In the genomic region with DNA sequence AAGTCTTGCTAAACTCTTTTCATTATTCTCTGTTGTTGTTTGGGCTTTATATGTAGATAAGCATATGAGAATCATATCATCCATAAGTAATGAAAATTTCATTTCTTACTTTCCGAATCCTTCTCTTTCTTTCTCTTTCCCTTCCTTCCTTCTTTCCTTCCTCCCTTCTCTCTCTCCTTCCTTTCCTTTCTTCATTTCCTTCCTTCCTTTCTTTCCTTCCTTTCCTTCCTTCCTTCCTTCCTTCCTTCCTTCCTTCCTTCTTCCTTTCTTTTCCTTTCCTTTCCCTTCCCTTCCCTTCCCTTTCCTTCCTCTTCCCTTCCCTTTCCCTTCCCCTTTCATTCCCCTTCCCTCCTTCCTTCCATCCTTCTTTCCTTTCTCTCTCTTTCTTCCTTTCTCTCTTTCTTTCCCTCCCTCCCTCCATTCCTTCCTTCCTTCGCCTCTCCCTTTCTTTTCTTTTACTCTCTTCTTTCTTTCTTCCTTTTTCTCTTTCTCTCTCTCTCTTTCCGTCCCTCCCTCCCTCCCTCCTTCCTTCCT, we compare ENCODE assay signal across 33 cellular contexts.
"Had no signal": no experiment of that assay in that cellular context is flagged by ENCODE, and none has a peak within 500 bp of the region (broad histone marks: within the 10 kb centered on the region; RNA-seq: fewer than 3 reads in every experiment).

No MANE protein-coding gene starts in this region.

- H3K4me1 ChIP-seq: parathyroid adenoma, psoas muscle, spleen, suprapubic skin, testis, tibial artery, transverse colon, upper lobe of right lung, uterus had no signal

- H3K27ac ChIP-seq: neutrophil, ovary, parathyroid adenoma, psoas muscle, skin epidermis, spleen, suprapubic skin, testis, tibial artery, transverse colon, upper lobe of right lung, uterus had no signal

- DNase-seq: naive thymus-derived CD8-positive, alpha-beta T cell; nephron progenitor cell; nucleus accumbens; ovary; posterior cingulate gyrus; psoas muscle; right cardiac atrium; spleen; stimulated activated CD4-positive, alpha-beta T cell treated with anti-CD3 and anti-CD28 coated beads, Interleukin-12 subunit alpha, Interleukin-12 subunit beta, amount 100 ng/mL, for 4 hours; stimulated activated CD4-positive, alpha-beta T cell treated with anti-CD3 and anti-CD28 coated beads, Interleukin-1b, Interleukin-23, amount 100 ng/mL, for 48 hours; stimulated activated CD4-positive, alpha-beta T cell treated with anti-CD3 and anti-CD28 coated beads, Interleukin-4, amount 100 ng/mL, for 1 hour; stimulated activated CD4-positive, alpha-beta T cell treated with anti-CD3 and anti-CD28 coated beads, Interleukin-4, amount 100 ng/mL, for 4 hours; stimulated activated CD8-positive, alpha-beta memory T cell treated with anti-CD3 and anti-CD28 coated beads, Interleukin-4, amount 100 ng/mL, for 48 hours; stimulated activated naive CD4-positive, alpha-beta T cell; stimulated activated naive CD8-positive, alpha-beta T cell treated with anti-CD3 and anti-CD28 coated beads, Interleukin-15, amount 100 ng/mL, for 72 hours; stimulated activated naive CD8-positive, alpha-beta T cell treated with anti-CD3 and anti-CD28 coated beads, Interleukin-15, Interleukin-2, amounts not matched to agents 100 U/mL and 50 U/mL, for 24 hours; substantia nigra; testis; tibial artery; transverse colon; upper lobe of right lung; uterus had no signal

- ATAC-seq: naive thymus-derived CD8-positive, alpha-beta T cell; natural killer cell treated with Interleukin-12 subunit alpha and Interleukin-12 subunit beta and Interleukin-15 and Interleukin-18, amount 100 ng/mL, for 72 hours; psoas muscle; right cardiac atrium; sciatic nerve; stimulated activated memory B cell treated with anti-CD40 and anti-IgM and Interleukin-4, amounts not matched to agents 10 μg/mL and 1 μg/mL and 100 μg/mL, for 72 hours; stimulated activated naive CD8-positive, alpha-beta T cell treated with anti-CD3 and anti-CD28 coated beads, Interleukin-15, amount 100 ng/mL, for 72 hours; stimulated activated naive CD8-positive, alpha-beta T cell treated with anti-CD3 and anti-CD28 coated beads, Interleukin-15, Interleukin-2, amounts not matched to agents 100 U/mL and 50 U/mL, for 24 hours; upper lobe of right lung had no signal

- H3K27ac Mint-ChIP-seq: naive thymus-derived CD8-positive, alpha-beta T cell; natural killer cell treated with Interleukin-12 subunit alpha and Interleukin-12 subunit beta and Interleukin-15 and Interleukin-18, amount 100 ng/mL, for 72 hours; nephron progenitor cell; progenitor cell of endocrine pancreas; stimulated activated memory B cell treated with anti-CD40 and anti-IgM and Interleukin-4, amounts not matched to agents 10 μg/mL and 1 μg/mL and 100 μg/mL, for 72 hours; stimulated activated naive CD8-positive, alpha-beta T cell treated with anti-CD3 and anti-CD28 coated beads, Interleukin-15, amount 100 ng/mL, for 72 hours; type B pancreatic cell had no signal

- H2AFZ ChIP-seq: parathyroid adenoma had no signal

- H3K36me3 ChIP-seq: neutrophil, ovary, spleen, suprapubic skin, tibial artery, transverse colon, upper lobe of right lung, uterus had no signal

- H3K9me3 Mint-ChIP-seq: type B pancreatic cell had no signal

- H3K4me1 Mint-ChIP-seq: naive thymus-derived CD8-positive, alpha-beta T cell; nephron progenitor cell; neural crest cell; stimulated activated memory B cell treated with anti-CD40 and anti-IgM and Interleukin-4, amounts not matched to agents 10 μg/mL and 1 μg/mL and 100 μg/mL, for 72 hours; stimulated activated naive CD8-positive, alpha-beta T cell treated with anti-CD3 and anti-CD28 coated beads, Interleukin-15, amount 100 ng/mL, for 72 hours had no signal

- H3K4me2 ChIP-seq: smooth muscle cell had no signal

- H3K27me3 ChIP-seq: neutrophil, ovary, suprapubic skin, testis, tibial artery, transverse colon, upper lobe of right lung, uterus had no signal

- H3K79me2 ChIP-seq: parathyroid adenoma had no signal

- H3K9ac ChIP-seq: parathyroid adenoma had no signal

- H3K4me3 ChIP-seq: ovary, psoas muscle, skin epidermis, smooth muscle cell, spleen, suprapubic skin, testis, tibial artery, transverse colon, upper lobe of right lung, uterus had no signal

- H3K9me3 ChIP-seq: neutrophil, ovary, testis, transverse colon, upper lobe of right lung, uterus had no signal

- H3K4me3 Mint-ChIP-seq: naive thymus-derived CD8-positive, alpha-beta T cell; natural killer cell treated with Interleukin-12 subunit alpha and Interleukin-12 subunit beta and Interleukin-15 and Interleukin-18, amount 100 ng/mL, for 72 hours; nephron progenitor cell; neural crest cell; stimulated activated memory B cell treated with anti-CD40 and anti-IgM and Interleukin-4, amounts not matched to agents 10 μg/mL and 1 μg/mL and 100 μg/mL, for 72 hours; stimulated activated naive CD8-positive, alpha-beta T cell treated with anti-CD3 and anti-CD28 coated beads, Interleukin-15, amount 100 ng/mL, for 72 hours; type B pancreatic cell had no signal
